In the genomic region with DNA sequence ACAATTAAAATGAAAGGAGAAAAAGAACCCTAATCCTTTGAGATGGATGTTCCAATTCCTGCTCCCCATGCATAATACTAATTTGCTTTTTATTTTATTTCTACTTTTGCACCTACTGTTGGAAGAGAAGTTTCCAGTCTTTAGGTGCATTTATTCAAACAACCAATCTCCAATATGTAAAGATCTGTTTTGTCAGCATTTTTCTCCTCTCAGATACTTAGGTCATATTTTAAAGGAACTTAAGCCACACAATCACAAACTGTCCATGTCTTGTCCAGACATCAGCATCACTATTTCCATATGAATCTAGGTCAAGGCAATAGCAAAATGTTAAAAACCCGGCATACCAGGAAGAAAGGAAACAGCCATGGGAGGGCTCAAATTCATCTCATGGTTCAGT, we compare ENCODE assay signal across 7 cellular contexts.
"Had no signal": no experiment of that assay in that cellular context is flagged by ENCODE, and none has a peak within 500 bp of the region (broad histone marks: within the 10 kb centered on the region; RNA-seq: fewer than 3 reads in every experiment).

No MANE protein-coding gene starts in this region.

- ATAC-seq: GM23338 had no signal

- H3K27ac ChIP-seq: HL-60 had no signal

- FAIRE-seq: H1, H54 had no signal

- H3K4me2 ChIP-seq: GM23338 had no signal

- DNase-seq: H9, HCEC 1CT, KG1 had no signal

- H3K4me3 ChIP-seq: GM23338 had no signal
